Comparison of ENCODE assay signal across 8 cellular contexts in genomic region chr10:102917314-102917961, GRCh38. TPM values are rescaled to one million over a fixed set of nuclear protein-coding genes. Genes with fewer than 3 reads are reported as not detected.
DNase-seq lines count a peak whose midpoint lies in the region; ATAC-seq and TF ChIP-seq lines count a peak whose summit lies in the region.

No MANE protein-coding gene starts in this region.

- H3K4me3 Mint-ChIP-seq in activated naive CD8-positive, alpha-beta T cell treated with anti-CD3 and anti-CD28 coated beads, Interleukin-2, amount 50 U/mL, for 24 hours, result peak overlapping the region; percentile 87

- peaks cover 48% of the 10 kb centered on the region for H3K4me1 Mint-ChIP-seq in activated naive CD8-positive, alpha-beta T cell treated with anti-CD3 and anti-CD28 coated beads, Interleukin-2, amount 50 U/mL, for 24 hours

- no peaks in the 10 kb centered on the region for H3K9me3 ChIP-seq in tibial nerve

- WGBS in tibial nerve, 2 donors, result 0 to 1% methylated on average over 28 to 29 of the region's 45 CpGs

- peaks cover 17% of the 10 kb centered on the region for H3K27me3 Mint-ChIP-seq in activated naive CD8-positive, alpha-beta T cell treated with anti-CD3 and anti-CD28 coated beads, Interleukin-2, amount 50 U/mL, for 24 hours

- H3K79me2 ChIP-seq in KMS-11 (ENCODE audit: insufficient read depth, low read depth), result no peaks in the 10 kb centered on the region; the same call in 1 of the 2 replicates

- no peak for TF ChIP-seq EP300 in tibial nerve (IDR thresholded peaks at IDR 0.05)

- H3K4me1 ChIP-seq in KMS-11 (ENCODE audit: low read depth, poor library complexity, severe bottlenecking) (peaks cover 26% of the 10 kb centered on the region), tibial nerve (peaks cover 0 to 46% (median 24%) of the 10 kb centered on the region in 4 donors)

- no peak for TF ChIP-seq POLR2A in tibial nerve (IDR thresholded peaks at IDR 0.05)

- no peaks in the 10 kb centered on the region for H3K9me3 Mint-ChIP-seq in activated naive CD8-positive, alpha-beta T cell treated with anti-CD3 and anti-CD28 coated beads, Interleukin-2, amount 50 U/mL, for 24 hours

- peak overlapping the region; percentile 68 for H2AFZ ChIP-seq in KMS-11 (ENCODE audit: low read depth)

- H3K36me3 Mint-ChIP-seq in activated naive CD8-positive, alpha-beta T cell treated with anti-CD3 and anti-CD28 coated beads, Interleukin-2, amount 50 U/mL, for 24 hours (ENCODE audit: low read depth), result peaks cover 2% of the 10 kb centered on the region

- DNase-seq in EH (ENCODE audit: low read depth) (peak; percentile 71), SW480 (ENCODE audit: low spot score) (peak; percentile 82), left cardiac atrium (peak; percentile 85), posterior cingulate gyrus (peak; percentile 79 to 98 (median 86)), tibial nerve (ENCODE audit: low spot score in 2 of 2) (peak; percentile 67 to 78)
- peak; percentile 86 for DNase-seq in activated naive CD8-positive, alpha-beta T cell treated with anti-CD3 and anti-CD28 coated beads, Interleukin-2, amount 50 U/mL, for 24 hours

- no peak overlapping the region for H3K4me3 ChIP-seq in KMS-11 (IDR thresholded peaks at IDR 0.05; ENCODE audit: insufficient read depth, low read depth, low read length)
- H3K4me3 ChIP-seq in tibial nerve, result peak overlapping the region; percentile 75 to 98 (median 88)

- H3K27me3 ChIP-seq in KMS-11 (ENCODE audit: insufficient read depth, low read depth) (no peaks in the 10 kb centered on the region), tibial nerve (no peaks in the 10 kb centered on the region)

- H3K27ac ChIP-seq in KMS-11 (peak overlapping the region; percentile 65), tibial nerve (peak overlapping the region; percentile 72 to 95 (median 94))

- peak overlapping the region; percentile 87 for H3K27ac Mint-ChIP-seq in activated naive CD8-positive, alpha-beta T cell treated with anti-CD3 and anti-CD28 coated beads, Interleukin-2, amount 50 U/mL, for 24 hours

- peak; percentile 44 for ATAC-seq in GM21737 (IDR thresholded peaks at IDR 0.05; ENCODE audit: unreplicated experiment)
- ATAC-seq in activated naive CD8-positive, alpha-beta T cell treated with anti-CD3 and anti-CD28 coated beads, Interleukin-2, amount 50 U/mL, for 24 hours, result peak; percentile 60
- peak; percentile 72 to 81 for ATAC-seq in left cardiac atrium

- H3K36me3 ChIP-seq in KMS-11 (ENCODE audit: insufficient read depth) (no peaks in the 10 kb centered on the region), tibial nerve (no peaks in the 10 kb centered on the region)

- H3K9ac ChIP-seq in KMS-11, result peak overlapping the region; percentile 52; the same call in 1 of the 2 replicates

- peak overlapping the region; percentile 95 for H3K4me2 ChIP-seq in KMS-11

- no peaks in the 10 kb centered on the region for H4K20me1 ChIP-seq in KMS-11 (ENCODE audit: insufficient read depth)

- intact Hi-C loops in left cardiac atrium (cut with DNase I) (loop anchor here (1.0 to 5.0 kb wide), 3 partner anchors 150 to 327 kb away; no protein-coding TSS in a partner anchor), posterior cingulate gyrus (cut with DNase I) (loop anchor here (1.0 to 5.0 kb wide), 2 partner anchors 152 to 275 kb away; partner anchors contain the start of gene NT5C2)

- TF ChIP-seq CTCF in KMS-11 (conservative IDR thresholded peaks at IDR 0.05; ENCODE audit: low read depth, low read length) (peak; percentile 97), tibial nerve (IDR thresholded peaks at IDR 0.05) (peak; percentile 96 to 99 (median 98))

RNA-seq across cellular contexts. Expression of gene CNNM2, which starts 0.7 kb away (rescaled TPM):
- 1 to 10 TPM; 3.7 to 3.9 TPM for total RNA-seq in left cardiac atrium
- 10 to 100 TPM in 3 of 4 donors, 1 to 10 TPM in 1; 9.9 to 21.0 (median 10.5) TPM for total RNA-seq in tibial nerve

RNA-seq across cellular contexts. Expression of gene AS3MT, which starts 48.2 kb away (rescaled TPM):
- total RNA-seq in left cardiac atrium (10 to 100 TPM in 1 of 2 donors, 1 to 10 TPM in 1; 8.7 to 12.2 TPM), tibial nerve (1 to 10 TPM; 2.6 to 9.6 (median 5.3) TPM)
